20 cellular contexts compared by ENCODE assay signal in genomic region chr18:58183226-58183625, GRCh38.
DNase-seq lines count a peak whose midpoint lies in the region; ATAC-seq and TF ChIP-seq lines count a peak whose summit lies in the region.
"Had no signal": no experiment of that assay in that cellular context is flagged by ENCODE, and none has a peak within 500 bp of the region (broad histone marks: within the 10 kb centered on the region; RNA-seq: fewer than 3 reads in every experiment).

No MANE protein-coding gene starts in this region.

- H3K27ac ChIP-seq in lung (ENCODE audit: low read depth in 1 of 2, low read length in 1 of 2) (no peak overlapping the region), transverse colon (no peak overlapping the region)
- H3K27ac ChIP-seq: ascending aorta, SJSA1 had no signal

- intact Hi-C loops in transverse colon (cut with DNase I; ENCODE audit: low total_unique reads) = loop anchor here (10.0 kb wide), 2 partner anchors 298 to 592 kb away; no protein-coding TSS in a partner anchor

- H3K27me3 Mint-ChIP-seq in T-cell = peaks cover 3 to 5% of the 10 kb centered on the region in 2 donors
- H3K27me3 Mint-ChIP-seq: activated naive CD4-positive, alpha-beta T cell treated with anti-CD3 and anti-CD28 coated beads, Interleukin-2, amount 50 U/mL, for 24 hours had no signal

- POLR2A ChIA-PET in T-cell (lab: Charles Lee) = no interaction called here

- TF ChIP-seq CTCF in lung (IDR thresholded peaks at IDR 0.05; ENCODE audit: control extremely low read depth, extremely low read depth) (no peak), transverse colon (IDR thresholded peaks at IDR 0.05) (no peak)

- H3K36me3 ChIP-seq in lung (ENCODE audit: control insufficient read depth in 2 of 2, insufficient read depth in 2 of 2, low read length in 2 of 2) (no peaks in the 10 kb centered on the region), transverse colon (no peaks in the 10 kb centered on the region)
- H3K36me3 ChIP-seq: ascending aorta, SJSA1 had no signal

- H3K9me3 ChIP-seq in lung (ENCODE audit: control insufficient read depth in 2 of 2, insufficient read depth in 1 of 2, low read length in 1 of 2) (no peaks in the 10 kb centered on the region), transverse colon (no peaks in the 10 kb centered on the region)
- H3K9me3 ChIP-seq: ascending aorta, SJSA1 had no signal

- H3K27me3 ChIP-seq in lung (ENCODE audit: control insufficient read depth, insufficient read depth) (no peaks in the 10 kb centered on the region), transverse colon (no peaks in the 10 kb centered on the region)
- H3K27me3 ChIP-seq: ascending aorta, SJSA1 had no signal

- 68 to 81% methylated on average over 4 of the region's 4 CpGs for WGBS in lung, 2 donors
- 40 to 56% methylated on average over 1 to 4 of the region's 4 CpGs for WGBS in transverse colon (ENCODE audit: low coverage in 1 of 2), 2 donors

- H3K4me3 ChIP-seq in lung (no peak overlapping the region), transverse colon (no peak overlapping the region)
- H3K4me3 ChIP-seq: ascending aorta, SJSA1 had no signal

- H3K4me1 ChIP-seq in lung (ENCODE audit: control insufficient read depth in 2 of 2, insufficient read depth in 2 of 2, low read length in 2 of 2) = peaks cover 0 to 6% of the 10 kb centered on the region in 2 donors
- H3K4me1 ChIP-seq in transverse colon = peaks cover 0 to 44% (median 21%) of the 10 kb centered on the region in 4 donors
- H3K4me1 ChIP-seq: ascending aorta had no signal

- ATAC-seq in lung (ENCODE audit: insufficient read depth, low FRiP score) = peak; percentile 52
- no peak for ATAC-seq in GM18858 (IDR thresholded peaks at IDR 0.05; ENCODE audit: unreplicated experiment)
- ATAC-seq in T-cell (replicated peaks in 1 of 4) = no peak
- ATAC-seq: left cardiac atrium, WTC11 had no signal

- TF ChIP-seq POLR2A in transverse colon (IDR thresholded peaks at IDR 0.05) = no peak

- CTCF ChIA-PET in T-cell (lab: Charles Lee) = interaction anchor here (0.6 to 1.2 kb wide), 4 partner anchors 10 to 488 kb away, joined by 3 to 6 read pairs (median 4); no protein-coding TSS in a partner anchor

- no peaks in the 10 kb centered on the region for H3K36me3 Mint-ChIP-seq in T-cell
- H3K36me3 Mint-ChIP-seq: activated naive CD4-positive, alpha-beta T cell treated with anti-CD3 and anti-CD28 coated beads, Interleukin-2, amount 50 U/mL, for 24 hours; CD4-positive, CD25-positive, alpha-beta regulatory T cell; WTC11 had no signal

- in situ Hi-C loops in transverse colon (cut with MboI; ENCODE audit: low pct_ligation_motif_present in 1 of 4, low pct_unique_long_range_greater_than_20kb in 1 of 4, low sequenced_read_pairs in 3 of 4) = no loop called here

- no peak for TF ChIP-seq EP300 in transverse colon (IDR thresholded peaks at IDR 0.05; ENCODE audit: low read depth)

- H3K9me3 Mint-ChIP-seq in T-cell = no peaks in the 10 kb centered on the region
- H3K9me3 Mint-ChIP-seq: activated CD4-positive, alpha-beta memory T cell treated with anti-CD3 and anti-CD28 coated beads, Interleukin-2, amount 10 ng/mL, durations not matched to agents 7 days and 5 days; activated naive CD4-positive, alpha-beta T cell treated with anti-CD3 and anti-CD28 coated beads, Interleukin-2, amount 50 U/mL, for 24 hours; WTC11 had no signal

- no peaks in the 10 kb centered on the region for H3K4me1 Mint-ChIP-seq in T-cell
- H3K4me1 Mint-ChIP-seq: activated CD4-positive, alpha-beta memory T cell treated with anti-CD3 and anti-CD28 coated beads, Interleukin-2, amount 10 ng/mL, durations not matched to agents 7 days and 5 days; activated naive CD4-positive, alpha-beta T cell treated with anti-CD3 and anti-CD28 coated beads, Interleukin-2, amount 50 U/mL, for 24 hours had no signal

- no peak overlapping the region for H3K27ac Mint-ChIP-seq in T-cell
- H3K27ac Mint-ChIP-seq: activated CD4-positive, alpha-beta memory T cell treated with anti-CD3 and anti-CD28 coated beads, Interleukin-2, amount 10 ng/mL, durations not matched to agents 7 days and 5 days; activated naive CD4-positive, alpha-beta T cell treated with anti-CD3 and anti-CD28 coated beads, Interleukin-2, amount 50 U/mL, for 24 hours; CD4-positive, CD25-positive, alpha-beta regulatory T cell; WTC11 had no signal

- peak; percentile 84 for DNase-seq in DMS153 (lab: John Stamatoyannopoulos, UW)
- peak; percentile 80 for DNase-seq in NCI-H1436 (lab: John Stamatoyannopoulos, UW)
- peak; percentile 65 for DNase-seq in NCI-H2196 treated with DMSO at 0.1 percent for 48 hours (lab: John Stamatoyannopoulos, UW; ENCODE audit: unreplicated experiment)
- DNase-seq in lung (ENCODE audit: low spot score) = peak; percentile 78
- no peak for DNase-seq in T-cell
- DNase-seq in OCI-M1 (lab: John Stamatoyannopoulos, UW) = no peak
- no peak for DNase-seq in transverse colon
- DNase-seq: activated CD4-positive, alpha-beta memory T cell treated with anti-CD3 and anti-CD28 coated beads, Interleukin-2, amount 10 ng/mL, durations not matched to agents 7 days and 5 days; activated T-cell treated with anti-CD3 and anti-CD28 coated beads, Interleukin-2, amount 50 U/mL, for 1 hour; CD4-positive, CD25-positive, alpha-beta regulatory T cell; cerebellar nuclear complex; DND-41; left cardiac atrium; NCI-H524; T-helper 2 cell had no signal

- no peak overlapping the region for H3K4me3 Mint-ChIP-seq in T-cell
- H3K4me3 Mint-ChIP-seq: activated CD4-positive, alpha-beta memory T cell treated with anti-CD3 and anti-CD28 coated beads, Interleukin-2, amount 10 ng/mL, durations not matched to agents 7 days and 5 days; activated naive CD4-positive, alpha-beta T cell treated with anti-CD3 and anti-CD28 coated beads, Interleukin-2, amount 50 U/mL, for 24 hours; CD4-positive, CD25-positive, alpha-beta regulatory T cell; WTC11 had no signal

Comparison
In these comparisons a context has a peak if more than half of its experiments do, and no peak if none do; other contexts are left out.
1. DNase-seq: peak in DMS153 (single experiment), NCI-H1436 (single experiment), NCI-H2196 treated with DMSO at 0.1 percent for 48 hours (single experiment) and lung (single experiment); none in T-cell (0 of 34), OCI-M1 (single experiment) and transverse colon (single experiment).